ENCODE assay signal across 28 cellular contexts in the genomic region with DNA sequence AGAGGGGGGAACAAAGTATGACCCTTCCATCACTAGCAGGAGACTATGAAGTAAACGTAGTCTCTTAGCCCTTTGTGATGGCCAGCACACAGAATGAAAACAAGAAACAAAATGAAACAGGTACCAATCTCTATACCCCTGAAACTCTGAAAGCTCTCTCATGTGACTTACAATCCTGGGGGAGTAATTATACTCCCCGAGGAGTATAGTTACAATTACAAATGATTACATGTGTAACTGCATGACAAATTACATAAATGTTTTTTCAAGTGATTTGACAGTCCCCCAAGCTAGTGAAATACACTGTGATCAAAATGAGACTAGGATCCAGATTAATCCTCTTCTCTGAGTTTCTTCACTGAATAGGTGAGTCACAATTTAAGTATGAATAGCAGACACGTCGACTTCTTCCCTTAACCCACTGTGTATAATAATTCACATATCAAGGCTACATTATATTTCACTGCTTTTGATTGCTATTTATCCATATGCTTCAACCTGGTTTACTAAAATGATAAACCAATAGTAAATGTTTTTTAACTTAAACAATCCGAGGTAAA.
"Had no signal": no experiment of that assay in that cellular context is flagged by ENCODE, and none has a peak within 500 bp of the region (broad histone marks: within the 10 kb centered on the region; RNA-seq: fewer than 3 reads in every experiment).

No MANE protein-coding gene starts in this region.

- H3K27me3 Mint-ChIP-seq: activated naive CD4-positive, alpha-beta T cell treated with anti-CD3 and anti-CD28 coated beads, Interleukin-2, amount 10 ng/mL, durations not matched to agents 7 days and 5 days; brain had no signal

- H3K4me1 ChIP-seq: esophagus muscularis mucosa, gastroesophageal sphincter, heart left ventricle, left lung, right lobe of liver, testis, uterus had no signal

- H3K4me1 Mint-ChIP-seq: activated naive CD4-positive, alpha-beta T cell treated with anti-CD3 and anti-CD28 coated beads, Interleukin-2, amount 10 ng/mL, durations not matched to agents 7 days and 5 days; brain; naive B cell; neural crest cell; stimulated activated memory B cell treated with anti-CD40 and anti-IgM and Interleukin-4, amounts not matched to agents 10 μg/mL and 1 μg/mL and 100 μg/mL, for 72 hours had no signal

- H3K36me3 Mint-ChIP-seq: activated naive CD4-positive, alpha-beta T cell treated with anti-CD3 and anti-CD28 coated beads, Interleukin-2, amount 10 ng/mL, durations not matched to agents 7 days and 5 days; brain; WTC11 had no signal

- DNase-seq: activated CD4-positive, alpha-beta T cell treated with anti-CD3 and anti-CD28 coated beads, Interleukin-2, amount 50 U/mL, for 48 hours; activated effector memory CD4-positive, alpha-beta T cell treated with Interleukin-2 at 50 U/mL for 16 hours; activated naive CD4-positive, alpha-beta T cell treated with anti-CD3 and anti-CD28 coated beads, Interleukin-2, amount 10 ng/mL, durations not matched to agents 7 days and 5 days; activated naive CD8-positive, alpha-beta T cell treated with anti-CD3 and anti-CD28 coated beads, Interleukin-2, amount 50 U/mL, for 24 hours; activated T-cell treated with anti-CD3 and anti-CD28 coated beads, Interleukin-2, amount 50 U/mL, for 48 hours; aorta; caudate nucleus; effector memory CD4-positive, alpha-beta T cell; heart left ventricle; islet precursor cell; left lung; naive B cell; occipital lobe; right lobe of liver; small intestine; stimulated activated CD4-positive, alpha-beta T cell treated with anti-CD3 and anti-CD28 coated beads, Interleukin-15, amount 100 ng/mL, for 24 hours; testis; trophoblast cell; uterus had no signal

- H3K27ac Mint-ChIP-seq: activated naive CD4-positive, alpha-beta T cell treated with anti-CD3 and anti-CD28 coated beads, Interleukin-2, amount 10 ng/mL, durations not matched to agents 7 days and 5 days; activated naive CD8-positive, alpha-beta T cell treated with anti-CD3 and anti-CD28 coated beads, Interleukin-2, amount 50 U/mL, for 24 hours; brain; naive B cell; stimulated activated memory B cell treated with anti-CD40 and anti-IgM and Interleukin-4, amounts not matched to agents 10 μg/mL and 1 μg/mL and 100 μg/mL, for 72 hours; WTC11 had no signal

- H3K36me3 ChIP-seq: esophagus muscularis mucosa, gastroesophageal sphincter, heart left ventricle, left lung, right lobe of liver, uterus had no signal

- H3K27me3 ChIP-seq: gastroesophageal sphincter, left lung, right lobe of liver, testis, uterus had no signal

- FAIRE-seq: colon, endothelial cell of umbilical vein, small intestine had no signal

- H3K4me3 ChIP-seq: esophagus muscularis mucosa, gastroesophageal sphincter, heart left ventricle, left lung, lung, right lobe of liver, testis, uterus had no signal

- H3K4me3 Mint-ChIP-seq: activated naive CD4-positive, alpha-beta T cell treated with anti-CD3 and anti-CD28 coated beads, Interleukin-2, amount 10 ng/mL, durations not matched to agents 7 days and 5 days; activated naive CD8-positive, alpha-beta T cell treated with anti-CD3 and anti-CD28 coated beads, Interleukin-2, amount 50 U/mL, for 24 hours; brain; naive B cell; neural crest cell; stimulated activated memory B cell treated with anti-CD40 and anti-IgM and Interleukin-4, amounts not matched to agents 10 μg/mL and 1 μg/mL and 100 μg/mL, for 72 hours; WTC11 had no signal

- ATAC-seq: gastroesophageal sphincter; heart left ventricle; left lung; right lobe of liver; stimulated activated memory B cell treated with anti-CD40 and anti-IgM and Interleukin-4, amounts not matched to agents 10 μg/mL and 1 μg/mL and 100 μg/mL, for 72 hours; WTC11 had no signal

- H3K27ac ChIP-seq: esophagus muscularis mucosa, gastroesophageal sphincter, heart left ventricle, left lung, right lobe of liver, testis, uterus had no signal

- H3K9me3 ChIP-seq: right lobe of liver, testis, uterus had no signal

- H3K9me3 Mint-ChIP-seq: activated naive CD4-positive, alpha-beta T cell treated with anti-CD3 and anti-CD28 coated beads, Interleukin-2, amount 10 ng/mL, durations not matched to agents 7 days and 5 days had no signal
